In the genomic region with DNA sequence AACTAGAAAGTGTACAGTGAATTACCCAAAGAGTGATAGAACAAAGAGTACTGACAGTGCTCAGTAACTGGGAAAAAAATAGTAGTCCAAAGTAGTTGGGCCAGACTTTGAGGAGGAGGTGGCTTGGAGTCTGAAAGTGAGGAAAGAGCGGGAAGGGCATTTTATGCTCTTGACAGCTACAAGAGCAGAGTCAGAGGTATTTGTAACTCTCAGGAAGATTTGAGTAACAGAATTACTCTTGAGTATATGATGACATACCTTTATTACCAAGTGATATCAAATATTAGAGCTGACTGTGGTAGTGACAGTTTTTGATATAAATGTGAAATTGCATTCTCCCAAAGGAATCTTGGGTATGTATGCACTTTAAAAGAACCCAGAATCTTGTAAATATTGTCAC, we compare ENCODE assay signal across 8 cellular contexts. TPM values are rescaled to one million over a fixed set of nuclear protein-coding genes. Genes with fewer than 3 reads are reported as not detected.
A peak's percentile ranks its signal among the peaks of the same experiment; 100 is the strongest.
DNase-seq lines count a peak whose midpoint lies in the region; ATAC-seq and TF ChIP-seq lines count a peak whose summit lies in the region.

No MANE protein-coding gene starts in this region.

- H2AFZ ChIP-seq in smooth muscle cell (ENCODE audit: low read depth), result no peak overlapping the region

- no peaks in the 10 kb centered on the region for H3K27me3 ChIP-seq in smooth muscle cell (ENCODE audit: low read depth)
- no peaks in the 10 kb centered on the region for H3K27me3 ChIP-seq in ovary

- H4K20me1 ChIP-seq in smooth muscle cell (ENCODE audit: low read depth), result peaks cover 65% of the 10 kb centered on the region

- H3K9me3 Mint-ChIP-seq in activated CD4-positive, alpha-beta T cell treated with anti-CD3 and anti-CD28 coated beads for 36 hours (ENCODE audit: low read depth), result no peaks in the 10 kb centered on the region

- H3K4me3 Mint-ChIP-seq in activated CD4-positive, alpha-beta T cell treated with anti-CD3 and anti-CD28 coated beads for 36 hours, result peak overlapping the region; percentile 98
- peak overlapping the region; percentile 98 for H3K4me3 Mint-ChIP-seq in T-helper 17 cell

- no peak for TF ChIP-seq EP300 in ovary (IDR thresholded peaks at IDR 0.05)

- no peak for TF ChIP-seq POLR2A in ovary (IDR thresholded peaks at IDR 0.05)

- no peaks in the 10 kb centered on the region for H3K9me3 ChIP-seq in T-helper 17 cell (ENCODE audit: control insufficient read depth, low read length, poor library complexity, severe bottlenecking)
- H3K9me3 ChIP-seq in smooth muscle cell (replicated peaks; ENCODE audit: low read depth), result no peaks in the 10 kb centered on the region
- no peaks in the 10 kb centered on the region for H3K9me3 ChIP-seq in ovary

- H3K4me3 ChIP-seq in fibroblast of mammary gland (ENCODE audit: control insufficient read depth, low read depth, low read length) (peak overlapping the region; percentile 82), smooth muscle cell (peak overlapping the region; percentile 98), ovary (no peak overlapping the region)

- peak overlapping the region; percentile 5 for H3K27ac Mint-ChIP-seq in activated CD4-positive, alpha-beta T cell treated with anti-CD3 and anti-CD28 coated beads for 36 hours
- peak overlapping the region; percentile 96 for H3K27ac Mint-ChIP-seq in T-helper 17 cell

- peaks cover 5% of the 10 kb centered on the region for H3K36me3 Mint-ChIP-seq in activated CD4-positive, alpha-beta T cell treated with anti-CD3 and anti-CD28 coated beads for 36 hours (ENCODE audit: low read depth)
- H3K36me3 Mint-ChIP-seq in T-helper 17 cell (ENCODE audit: low read depth), result peaks cover 5% of the 10 kb centered on the region

- ATAC-seq in activated CD4-positive, alpha-beta T cell treated with anti-CD3 and anti-CD28 coated beads for 36 hours, result no peak
- no peak for ATAC-seq in T-helper 17 cell
- ATAC-seq in GM21515 (IDR thresholded peaks at IDR 0.05; ENCODE audit: unreplicated experiment), result no peak

- H3F3A ChIP-seq in smooth muscle cell (ENCODE audit: low read depth), result peaks cover 18% of the 10 kb centered on the region

- H3K4me1 ChIP-seq in smooth muscle cell (ENCODE audit: low read depth) (peaks cover 46% of the 10 kb centered on the region), ovary (ENCODE audit: insufficient read depth) (peaks cover 6% of the 10 kb centered on the region)

- peak overlapping the region; percentile 98 for H3K4me2 ChIP-seq in smooth muscle cell

- POLR2A ChIA-PET in activated CD4-positive, alpha-beta T cell treated with anti-CD3 and anti-CD28 coated beads for 36 hours (lab: Charles Lee), result no interaction called here

- peaks cover 71% of the 10 kb centered on the region for H3K79me2 ChIP-seq in smooth muscle cell (ENCODE audit: low read depth)

- H3K27me3 Mint-ChIP-seq in activated CD4-positive, alpha-beta T cell treated with anti-CD3 and anti-CD28 coated beads for 36 hours, result no peaks in the 10 kb centered on the region
- H3K27me3 Mint-ChIP-seq in T-helper 17 cell, result no peaks in the 10 kb centered on the region

- H3K4me1 Mint-ChIP-seq in activated CD4-positive, alpha-beta T cell treated with anti-CD3 and anti-CD28 coated beads for 36 hours, result peaks cover 65% of the 10 kb centered on the region
- H3K4me1 Mint-ChIP-seq in T-helper 17 cell, result peaks cover 54% of the 10 kb centered on the region

- intact Hi-C loops in activated CD4-positive, alpha-beta T cell treated with anti-CD3 and anti-CD28 coated beads for 36 hours (cut with DNase I, micrococcal nuclease), result loop anchor here (1.0 to 10.0 kb wide), 7 partner anchors 41 to 564 kb away; a partner anchor contains a TSS
- intact Hi-C loops in ovary (cut with DNase I), result loop anchor here in 1 of 4 donors (10.0 kb wide), 1 partner anchor 431 kb away; no protein-coding TSS in a partner anchor

- TF ChIP-seq CTCF in fibroblast of mammary gland (conservative IDR thresholded peaks at IDR 0.05; ENCODE audit: control insufficient read depth, insufficient read depth, low read depth, low read length), result no peak
- no peak for TF ChIP-seq CTCF in smooth muscle cell (IDR thresholded peaks at IDR 0.05; ENCODE audit: borderline replicate concordance, insufficient read depth, poor library complexity, severe bottlenecking)
- no peak for TF ChIP-seq CTCF in ovary (IDR thresholded peaks at IDR 0.05)

- WGBS in smooth muscle cell (ENCODE audit: low lambda C conversion rate), result 56% methylated on average over 1 of the region's 1 CpG
- 41 to 69% (median 52%) methylated on average over 1 of the region's 1 CpG for WGBS in ovary, 3 donors

- H3K9ac ChIP-seq in smooth muscle cell (ENCODE audit: low read depth), result peak overlapping the region; percentile 99

- H3K36me3 ChIP-seq in smooth muscle cell (ENCODE audit: low read depth) (no peaks in the 10 kb centered on the region), ovary (no peaks in the 10 kb centered on the region)

- H3K27ac ChIP-seq in smooth muscle cell (ENCODE audit: low read depth), result peak overlapping the region; percentile 34
- H3K27ac ChIP-seq in ovary, result no peak overlapping the region

- CTCF ChIA-PET in activated CD4-positive, alpha-beta T cell treated with anti-CD3 and anti-CD28 coated beads for 36 hours (lab: Charles Lee), result interaction anchor here (0.9 to 2.1 kb wide), 7 partner anchors 8 to 73 kb away, joined by 3 to 11 read pairs (median 4); no protein-coding TSS in a partner anchor

- DNase-seq in activated CD4-positive, alpha-beta T cell treated with anti-CD3 and anti-CD28 coated beads for 36 hours, result no peak
- no peak for DNase-seq in activated CD4-positive, alpha-beta T cell treated with anti-CD3 and anti-CD28 coated beads for 4 hours
- DNase-seq in T-helper 17 cell (no peak), fibroblast of mammary gland (ENCODE audit: low read depth) (peak; percentile 38), smooth muscle cell (lab: John Stamatoyannopoulos, UW; ENCODE audit: unreplicated experiment) (no peak), NCI-H2196 treated with DMSO at 0.1 percent for 48 hours (lab: John Stamatoyannopoulos, UW; ENCODE audit: unreplicated experiment) (no peak), ovary (no peak)

RNA-seq across cellular contexts. Expression of a gene that starts 2.2 kb away (rescaled TPM):
- 100 to 1,000 TPM in 1 of 2 experiments, 10 to 100 TPM in 1; 55.7 to 140 TPM for total RNA-seq in activated CD4-positive, alpha-beta T cell treated with anti-CD3 and anti-CD28 coated beads for 36 hours
- 10 to 100 TPM; 76.7 to 92.3 TPM for total RNA-seq in T-helper 17 cell
- 113 and 143 TPM in 2 replicates for total RNA-seq in smooth muscle cell
- polyA plus RNA-seq in smooth muscle cell, result 43.7 and 46.4 TPM in 2 replicates
- total RNA-seq in ovary, result 100 to 1,000 TPM in 1 of 7 donors, 10 to 100 TPM in 6; 38.4 to 127 (median 81.7) TPM
- 100 to 1,000 TPM in 1 of 2 donors, 10 to 100 TPM in 1; 38.2 to 133 TPM for polyA plus RNA-seq in ovary
